Comparison of ENCODE assay signal across 1 cellular context in the genomic region with DNA sequence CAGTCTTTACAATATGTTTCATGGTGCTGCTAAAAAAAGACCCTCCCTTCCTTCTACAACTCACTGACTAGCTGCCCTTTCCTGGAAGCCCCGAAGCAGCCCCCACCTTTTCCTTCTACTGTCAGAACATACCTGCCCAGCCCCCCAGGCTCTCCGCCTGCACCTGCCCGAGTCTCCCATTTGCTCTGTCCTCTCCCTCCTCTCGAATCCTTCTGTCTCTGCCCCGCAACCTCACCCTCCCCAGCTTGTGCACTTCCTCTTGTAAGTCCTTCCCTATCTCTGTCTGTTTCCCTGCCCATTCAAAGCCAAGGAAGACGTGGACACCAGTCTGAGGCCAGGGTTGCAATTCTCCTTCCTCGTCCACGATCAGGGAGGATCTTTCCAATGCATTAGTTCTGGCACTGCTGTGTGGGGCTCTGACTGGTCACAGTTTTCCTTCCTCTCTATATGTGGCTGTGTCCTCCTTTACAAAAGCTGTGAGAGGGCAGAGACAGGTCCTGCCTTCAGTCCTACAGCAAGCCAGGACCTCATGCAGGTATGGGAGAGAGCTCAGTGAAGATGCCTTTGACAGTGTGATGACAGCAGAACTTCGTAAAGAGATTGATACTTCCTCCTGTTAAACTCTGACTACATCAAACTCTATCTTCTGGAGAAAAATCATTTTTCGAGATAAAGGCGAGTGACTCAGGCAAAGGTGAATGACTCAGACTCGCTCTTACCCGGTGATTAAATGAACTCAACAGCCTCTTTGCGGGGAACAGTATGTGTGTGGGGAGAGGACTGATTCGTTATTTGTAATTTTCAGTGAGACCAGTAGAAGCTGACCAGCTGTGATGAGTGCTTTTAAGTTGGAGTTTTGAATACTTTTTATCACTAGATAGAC.
TF ChIP-seq lines count a peak whose summit lies in the region.

No MANE protein-coding gene starts in this region.

TF ChIP-seq in IMR-90, 13 proteins besides CTCF, POLR2A, EP300 and RAD21:
- TF ChIP-seq MAFK (IDR thresholded peaks at IDR 0.05; ENCODE audit: low read depth, low read length) (no peak), FOS (IDR thresholded peaks at IDR 0.05; ENCODE audit: low read depth, low read length) (peak; percentile 56; the same call in 1 of the 2 replicates), CEBPB (IDR thresholded peaks at IDR 0.05; ENCODE audit: low read depth, low read length) (no peak), RCOR1 (IDR thresholded peaks at IDR 0.05; ENCODE audit: insufficient replicate concordance, low read length) (no peak), MXI1 (IDR thresholded peaks at IDR 0.05; ENCODE audit: borderline replicate concordance, low read depth, low read length) (no peak)
